1 cellular context compared by ENCODE assay signal in genomic region chr6:107820571-107821261, GRCh38.
TF ChIP-seq lines count a peak whose summit lies in the region.

No MANE protein-coding gene starts in this region.

TF ChIP-seq in HEK293, 187 proteins besides CTCF, POLR2A, EP300 and RAD21 (continued from another document and continues in another):
- TF ChIP-seq ZNF473 (tag by site-specific recombination; IDR thresholded peaks at IDR 0.05): no peak
- no peak for TF ChIP-seq GLI4 (tag by site-specific recombination; IDR thresholded peaks at IDR 0.05)
- TF ChIP-seq, protein P1, sequence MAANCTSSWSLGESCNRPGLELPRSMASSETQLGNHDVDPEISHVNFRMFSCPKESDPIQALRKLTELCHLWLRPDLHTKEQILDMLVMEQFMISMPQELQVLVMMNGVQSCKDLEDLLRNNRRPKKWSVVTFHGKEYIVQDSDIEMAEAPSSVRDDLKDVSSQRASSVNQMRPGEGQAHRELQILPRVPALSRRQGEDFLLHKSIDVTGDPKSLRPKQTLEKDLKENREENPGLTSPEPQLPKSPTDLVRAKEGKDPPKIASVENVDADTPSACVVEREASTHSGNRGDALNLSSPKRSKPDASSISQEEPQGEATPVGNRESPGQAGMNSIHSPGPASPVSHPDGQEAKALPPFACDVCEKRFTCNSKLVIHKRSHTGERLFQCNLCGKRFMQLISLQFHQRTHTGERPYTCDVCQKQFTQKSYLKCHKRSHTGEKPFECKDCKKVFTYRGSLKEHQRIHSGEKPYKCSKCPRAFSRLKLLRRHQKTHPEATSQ (tag by site-specific recombination; IDR thresholded peaks at IDR 0.05): no peak
- TF ChIP-seq GFI1B (tag by site-specific recombination; IDR thresholded peaks at IDR 0.05): no peak
- TF ChIP-seq, protein P2, sequence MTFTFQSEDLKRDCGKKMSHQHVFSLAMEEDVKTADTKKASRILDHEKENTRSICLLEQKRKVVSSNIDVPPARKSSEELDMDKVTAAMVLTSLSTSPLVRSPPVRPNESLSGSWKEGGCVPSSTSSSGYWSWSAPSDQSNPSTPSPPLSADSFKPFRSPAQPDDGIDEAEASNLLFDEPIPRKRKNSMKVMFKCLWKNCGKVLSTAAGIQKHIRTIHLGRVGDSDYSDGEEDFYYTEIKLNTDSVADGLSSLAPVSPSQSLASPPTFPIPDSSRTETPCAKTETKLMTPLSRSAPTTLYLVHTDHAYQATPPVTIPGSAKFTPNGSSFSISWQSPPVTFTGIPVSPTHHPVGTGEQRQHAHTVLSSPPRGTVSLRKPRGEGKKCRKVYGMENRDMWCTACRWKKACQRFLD (tag by site-specific recombination; IDR thresholded peaks at IDR 0.05): no peak
- no peak for TF ChIP-seq ZNF23 (tag by site-specific recombination; IDR thresholded peaks at IDR 0.05; ENCODE audit: borderline replicate concordance)
- TF ChIP-seq ZNF157 (tag by site-specific recombination; IDR thresholded peaks at IDR 0.05): no peak
- TF ChIP-seq ZNF776 (tag by site-specific recombination; IDR thresholded peaks at IDR 0.05; ENCODE audit: borderline replicate concordance): no peak
- TF ChIP-seq ZNF398 (tag by site-specific recombination; IDR thresholded peaks at IDR 0.05): peak; percentile 46; the same call in 1 of the 2 replicates
- no peak; the same call in 1 of the 2 replicates for TF ChIP-seq TRIM28 (IDR thresholded peaks at IDR 0.05; ENCODE audit: borderline replicate concordance, low read length)
- no peak for TF ChIP-seq ZNF792 (tag by site-specific recombination; IDR thresholded peaks at IDR 0.05)
- TF ChIP-seq, protein P3, sequence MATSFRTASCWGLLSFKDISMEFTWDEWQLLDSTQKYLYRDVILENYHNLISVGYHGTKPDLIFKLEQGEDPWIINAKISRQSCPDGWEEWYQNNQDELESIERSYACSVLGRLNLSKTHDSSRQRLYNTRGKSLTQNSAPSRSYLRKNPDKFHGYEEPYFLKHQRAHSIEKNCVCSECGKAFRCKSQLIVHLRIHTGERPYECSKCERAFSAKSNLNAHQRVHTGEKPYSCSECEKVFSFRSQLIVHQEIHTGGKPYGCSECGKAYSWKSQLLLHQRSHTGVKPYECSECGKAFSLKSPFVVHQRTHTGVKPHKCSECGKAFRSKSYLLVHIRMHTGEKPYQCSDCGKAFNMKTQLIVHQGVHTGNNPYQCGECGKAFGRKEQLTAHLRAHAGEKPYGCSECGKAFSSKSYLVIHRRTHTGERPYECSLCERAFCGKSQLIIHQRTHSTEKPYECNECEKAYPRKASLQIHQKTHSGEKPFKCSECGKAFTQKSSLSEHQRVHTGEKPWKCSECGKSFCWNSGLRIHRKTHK (tag by site-specific recombination; IDR thresholded peaks at IDR 0.05): no peak
- peak; percentile 67 for TF ChIP-seq BCL11B (tag by site-specific recombination; IDR thresholded peaks at IDR 0.05; ENCODE audit: low read depth)
- no peak for TF ChIP-seq SP2 (tag by site-specific recombination; IDR thresholded peaks at IDR 0.05)
- no peak for TF ChIP-seq ZNF449 (tag by site-specific recombination; IDR thresholded peaks at IDR 0.05)
- no peak for TF ChIP-seq ZNF514 (tag by site-specific recombination; IDR thresholded peaks at IDR 0.05)
- TF ChIP-seq PATZ1 (tag by site-specific recombination; IDR thresholded peaks at IDR 0.05): no peak
- TF ChIP-seq ZNF548 (tag by site-specific recombination; IDR thresholded peaks at IDR 0.05): no peak
- no peak for TF ChIP-seq ZNF837 (tag by site-specific recombination; IDR thresholded peaks at IDR 0.05)
- no peak for TF ChIP-seq ZNF302 (tag by site-specific recombination; IDR thresholded peaks at IDR 0.05; ENCODE audit: low read depth)
- TF ChIP-seq, protein P4, sequence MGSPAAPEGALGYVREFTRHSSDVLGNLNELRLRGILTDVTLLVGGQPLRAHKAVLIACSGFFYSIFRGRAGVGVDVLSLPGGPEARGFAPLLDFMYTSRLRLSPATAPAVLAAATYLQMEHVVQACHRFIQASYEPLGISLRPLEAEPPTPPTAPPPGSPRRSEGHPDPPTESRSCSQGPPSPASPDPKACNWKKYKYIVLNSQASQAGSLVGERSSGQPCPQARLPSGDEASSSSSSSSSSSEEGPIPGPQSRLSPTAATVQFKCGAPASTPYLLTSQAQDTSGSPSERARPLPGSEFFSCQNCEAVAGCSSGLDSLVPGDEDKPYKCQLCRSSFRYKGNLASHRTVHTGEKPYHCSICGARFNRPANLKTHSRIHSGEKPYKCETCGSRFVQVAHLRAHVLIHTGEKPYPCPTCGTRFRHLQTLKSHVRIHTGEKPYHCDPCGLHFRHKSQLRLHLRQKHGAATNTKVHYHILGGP (tag by site-specific recombination; IDR thresholded peaks at IDR 0.05): peak; percentile 62; the same call in 1 of the 2 replicates
- TF ChIP-seq HOXC10 (CRISPR knock-in tag; IDR thresholded peaks at IDR 0.05): no peak
- no peak for TF ChIP-seq ZNF433 (tag by site-specific recombination; IDR thresholded peaks at IDR 0.05; ENCODE audit: low read depth)
- no peak for TF ChIP-seq ZNF239 (tag by site-specific recombination; IDR thresholded peaks at IDR 0.05)
- no peak for TF ChIP-seq ZNF280D (tag by site-specific recombination; IDR thresholded peaks at IDR 0.05)
- TF ChIP-seq ZNF580 (tag by site-specific recombination; IDR thresholded peaks at IDR 0.05): no peak; the same call in 1 of the 2 replicates
- TF ChIP-seq IKZF3 (tag by site-specific recombination; IDR thresholded peaks at IDR 0.05): peak; percentile 85
- TF ChIP-seq ZSCAN23 (tag by site-specific recombination; IDR thresholded peaks at IDR 0.05): 0 out of 2 replicates have a peak, but pooled peaks have one; percentile 46
- peak; percentile 48; the same call in 1 of the 2 replicates for TF ChIP-seq ZNF596 (tag by site-specific recombination; IDR thresholded peaks at IDR 0.05)
- peak; percentile 38; the same call in 1 of the 2 replicates for TF ChIP-seq TSHZ1 (tag by site-specific recombination; IDR thresholded peaks at IDR 0.05; ENCODE audit: borderline replicate concordance)
- TF ChIP-seq ZNF664 (tag by site-specific recombination; IDR thresholded peaks at IDR 0.05): no peak
- TF ChIP-seq ZNF132 (tag by site-specific recombination; IDR thresholded peaks at IDR 0.05; ENCODE audit: borderline replicate concordance): no peak
- TF ChIP-seq ZNF404 (tag by site-specific recombination; IDR thresholded peaks at IDR 0.05): no peak
- no peak for TF ChIP-seq ZFP37 (tag by site-specific recombination; IDR thresholded peaks at IDR 0.05)
- no peak for TF ChIP-seq ZNF174 (tag by site-specific recombination; IDR thresholded peaks at IDR 0.05)
- TF ChIP-seq KLF7 (tag by site-specific recombination; IDR thresholded peaks at IDR 0.05; ENCODE audit: borderline replicate concordance): no peak; the same call in 1 of the 2 replicates
